In the genomic region with DNA sequence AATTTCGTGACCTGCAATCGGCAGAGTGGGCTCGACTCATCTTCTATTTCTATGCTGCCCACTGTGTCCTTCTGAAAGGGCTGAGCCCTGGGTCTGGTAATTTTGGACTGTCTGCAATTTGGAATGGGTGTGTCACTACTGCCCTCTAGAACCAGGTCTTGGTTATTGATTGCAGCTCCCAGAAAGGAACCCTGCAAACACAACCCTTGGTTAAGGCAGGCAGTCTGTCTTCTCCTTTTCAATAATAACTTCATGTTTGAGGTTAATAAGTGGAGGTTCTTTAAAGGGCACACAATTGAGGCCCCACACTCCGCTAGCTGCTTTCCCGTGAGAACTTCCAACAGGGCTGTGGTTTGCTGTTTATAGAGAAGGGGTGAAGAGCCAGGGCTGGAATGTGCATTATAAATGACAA, we compare ENCODE assay signal across 8 cellular contexts.
DNase-seq lines count a peak whose midpoint lies in the region; ATAC-seq lines count a peak whose summit lies in the region.

No MANE protein-coding gene starts in this region.

- intact Hi-C loops in right cardiac atrium (cut with DNase I): loop anchor here in 1 of 4 donors (10.0 kb wide), 1 partner anchor 102 kb away; no protein-coding TSS in a partner anchor
- intact Hi-C loops in activated CD4-positive, alpha-beta memory T cell treated with anti-CD3 and anti-CD28 coated beads for 36 hours (cut with micrococcal nuclease): no loop called here

- peak; percentile 53 for ATAC-seq in GM18868 (IDR thresholded peaks at IDR 0.05; ENCODE audit: unreplicated experiment)
- ATAC-seq in HG02840 (IDR thresholded peaks at IDR 0.05; ENCODE audit: low FRiP score, unreplicated experiment): peak; percentile 28
- ATAC-seq in right cardiac atrium: peak; percentile 10 to 13
- ATAC-seq in activated CD4-positive, CD25-positive, alpha-beta regulatory T cell treated with anti-CD3 and anti-CD28 coated beads, Interleukin-2, amount 50 U/mL, for 24 hours: no peak

- POLR2A ChIA-PET in activated CD4-positive, alpha-beta memory T cell treated with anti-CD3 and anti-CD28 coated beads for 36 hours (lab: Charles Lee): no interaction called here

- H3K4me3 Mint-ChIP-seq in activated CD4-positive, alpha-beta memory T cell treated with anti-CD3 and anti-CD28 coated beads for 36 hours: no peak overlapping the region

- H3K27ac ChIP-seq in right cardiac atrium (ENCODE audit: low read length): no peak overlapping the region

- H3K4me3 ChIP-seq in right cardiac atrium (ENCODE audit: low read length): no peak overlapping the region

- no peak overlapping the region for H3K27ac Mint-ChIP-seq in activated CD4-positive, alpha-beta memory T cell treated with anti-CD3 and anti-CD28 coated beads for 36 hours

- no peaks in the 10 kb centered on the region for H3K4me1 ChIP-seq in right cardiac atrium (ENCODE audit: control insufficient read depth, insufficient read depth, low read length)

- peak; percentile 96 for DNase-seq in SIG-M5 treated with dmso at 0.1 percent for 504 hours (lab: John Stamatoyannopoulos, UW; ENCODE audit: unreplicated experiment)
- no peak for DNase-seq in right cardiac atrium
- DNase-seq in nucleus accumbens (lab: John Stamatoyannopoulos, UW): no peak
- DNase-seq in activated CD4-positive, alpha-beta memory T cell treated with anti-CD3 and anti-CD28 coated beads for 36 hours: no peak
- no peak for DNase-seq in NK-92 treated with Interleukin-12 subunit alpha and Interleukin-12 subunit beta, amount 100 ng/mL, for 24 hours (lab: John Stamatoyannopoulos, UW)

- H3K9me3 ChIP-seq in right cardiac atrium (ENCODE audit: control insufficient read depth, low read length): no peaks in the 10 kb centered on the region

- H3K9me3 Mint-ChIP-seq in activated CD4-positive, alpha-beta memory T cell treated with anti-CD3 and anti-CD28 coated beads for 36 hours: no peaks in the 10 kb centered on the region

- H3K36me3 Mint-ChIP-seq in activated CD4-positive, alpha-beta memory T cell treated with anti-CD3 and anti-CD28 coated beads for 36 hours: no peaks in the 10 kb centered on the region

- H3K27me3 Mint-ChIP-seq in activated CD4-positive, alpha-beta memory T cell treated with anti-CD3 and anti-CD28 coated beads for 36 hours: no peaks in the 10 kb centered on the region

- H3K4me1 Mint-ChIP-seq in activated CD4-positive, alpha-beta memory T cell treated with anti-CD3 and anti-CD28 coated beads for 36 hours (ENCODE audit: low read depth): peaks cover 2% of the 10 kb centered on the region

- 81% methylated on average over 5 of the region's 5 CpGs for WGBS in right cardiac atrium

- CTCF ChIA-PET in activated CD4-positive, alpha-beta memory T cell treated with anti-CD3 and anti-CD28 coated beads for 36 hours (lab: Charles Lee): interaction anchor here (1.0 to 2.2 kb wide), 2 partner anchors 25 to 81 kb away, joined by 3 to 6 read pairs; no protein-coding TSS in a partner anchor

- H3K27me3 ChIP-seq in right cardiac atrium (ENCODE audit: control insufficient read depth, insufficient read depth): no peaks in the 10 kb centered on the region

Comparison
In these comparisons a context has a peak if more than half of its experiments do, and no peak if none do; other contexts are left out.
1. ATAC-seq: peak in GM18868 (single experiment), HG02840 (single experiment) and right cardiac atrium (2 of 2); none in activated CD4-positive, CD25-positive, alpha-beta regulatory T cell treated with anti-CD3 and anti-CD28 coated beads, Interleukin-2, amount 50 U/mL, for 24 hours (0 of 2).